Comparison of ENCODE assay signal across 8 cellular contexts in genomic region chr9:126514037-126514821, GRCh38.
DNase-seq lines count a peak whose midpoint lies in the region; ATAC-seq and TF ChIP-seq lines count a peak whose summit lies in the region.

No MANE protein-coding gene starts in this region.

- H3K4me1 ChIP-seq in foreskin keratinocyte (peaks cover 4% of the 10 kb centered on the region), upper lobe of right lung (peaks cover 22% of the 10 kb centered on the region)

- H3K27me3 Mint-ChIP-seq in activated T-helper 1 cell treated with anti-CD3 and anti-CD28 coated beads, Interleukin-12 subunit alpha, Interleukin-12 subunit beta, Interleukin-2, Interleukin-4 antibody, amounts not matched to agents 30 ng/mL and 10 ng/mL and 1 ng/mL, durations not matched to agents 14 hours and 24 hours and 36 hours (ENCODE audit: insufficient read depth), result peaks cover 67% of the 10 kb centered on the region

- ATAC-seq in foreskin keratinocyte (peak; percentile 61), upper lobe of right lung (peak; percentile 90)

- no peak overlapping the region for H3K27ac Mint-ChIP-seq in activated T-helper 1 cell treated with anti-CD3 and anti-CD28 coated beads, Interleukin-12 subunit alpha, Interleukin-12 subunit beta, Interleukin-2, Interleukin-4 antibody, amounts not matched to agents 30 ng/mL and 10 ng/mL and 1 ng/mL, durations not matched to agents 14 hours and 24 hours and 36 hours

- H3K27me3 ChIP-seq in foreskin keratinocyte, result peaks cover 9% of the 10 kb centered on the region
- peaks cover 49% of the 10 kb centered on the region for H3K27me3 ChIP-seq in upper lobe of right lung

- peaks cover 31% of the 10 kb centered on the region for H3K4me1 Mint-ChIP-seq in activated T-helper 1 cell treated with anti-CD3 and anti-CD28 coated beads, Interleukin-12 subunit alpha, Interleukin-12 subunit beta, Interleukin-2, Interleukin-4 antibody, amounts not matched to agents 30 ng/mL and 10 ng/mL and 1 ng/mL, durations not matched to agents 14 hours and 24 hours and 36 hours (ENCODE audit: low read depth)

- intact Hi-C loops in activated T-helper 1 cell treated with anti-CD3 and anti-CD28 coated beads, Interleukin-12 subunit alpha, Interleukin-12 subunit beta, Interleukin-2, Interleukin-4 antibody, amounts not matched to agents 30 ng/mL and 10 ng/mL and 1 ng/mL, durations not matched to agents 14 hours and 24 hours and 36 hours (cut with micrococcal nuclease), result loop anchor here (10.0 kb wide), 1 partner anchor 191 kb away; no protein-coding TSS in a partner anchor
- intact Hi-C loops in upper lobe of right lung (cut with DNase I), result no loop called here

- H3K9me3 Mint-ChIP-seq in activated T-helper 1 cell treated with anti-CD3 and anti-CD28 coated beads, Interleukin-12 subunit alpha, Interleukin-12 subunit beta, Interleukin-2, Interleukin-4 antibody, amounts not matched to agents 30 ng/mL and 10 ng/mL and 1 ng/mL, durations not matched to agents 14 hours and 24 hours and 36 hours, result no peaks in the 10 kb centered on the region

- no peak overlapping the region for H3K4me3 Mint-ChIP-seq in activated T-helper 1 cell treated with anti-CD3 and anti-CD28 coated beads, Interleukin-12 subunit alpha, Interleukin-12 subunit beta, Interleukin-2, Interleukin-4 antibody, amounts not matched to agents 30 ng/mL and 10 ng/mL and 1 ng/mL, durations not matched to agents 14 hours and 24 hours and 36 hours

- H3K4me3 ChIP-seq in upper lobe of right lung, result no peak overlapping the region

- H3K9me3 ChIP-seq in upper lobe of right lung, result no peaks in the 10 kb centered on the region

- H3K27ac ChIP-seq in foreskin keratinocyte (no peak overlapping the region), upper lobe of right lung (no peak overlapping the region)

- H3K36me3 ChIP-seq in upper lobe of right lung, result no peaks in the 10 kb centered on the region

- no peaks in the 10 kb centered on the region for H3K36me3 Mint-ChIP-seq in activated T-helper 1 cell treated with anti-CD3 and anti-CD28 coated beads, Interleukin-12 subunit alpha, Interleukin-12 subunit beta, Interleukin-2, Interleukin-4 antibody, amounts not matched to agents 30 ng/mL and 10 ng/mL and 1 ng/mL, durations not matched to agents 14 hours and 24 hours and 36 hours (ENCODE audit: low read depth)

- peak; percentile 79 for TF ChIP-seq CTCF in foreskin keratinocyte (conservative IDR thresholded peaks at IDR 0.05)
- peak; percentile 48 for TF ChIP-seq CTCF in upper lobe of right lung (IDR thresholded peaks at IDR 0.05)

- DNase-seq in DMS79 treated with DMSO at 0.1 percent for 48 hours (lab: John Stamatoyannopoulos, UW), result peak; percentile 32
- DNase-seq in DMS79 (lab: John Stamatoyannopoulos, UW), result no peak
- DNase-seq in NCI-H524 treated with DMSO at 0.1 percent for 48 hours (lab: John Stamatoyannopoulos, UW), result peak; percentile 30
- DNase-seq in activated T-helper 1 cell treated with anti-CD3 and anti-CD28 coated beads, Interleukin-12 subunit alpha, Interleukin-12 subunit beta, Interleukin-2, Interleukin-4 antibody, amounts not matched to agents 30 ng/mL and 10 ng/mL and 1 ng/mL, durations not matched to agents 14 hours and 24 hours and 36 hours (ENCODE audit: low spot score), result peak; percentile 42
- DNase-seq in foreskin keratinocyte, result peak in 1 of 2 donors; percentile 36
- peak; percentile 30 for DNase-seq in occipital lobe (lab: John Stamatoyannopoulos, UW)
- peak; percentile 85 for DNase-seq in upper lobe of right lung
- DNase-seq in superior temporal gyrus (ENCODE audit: extremely low spot score), result no peak

Comparison
In these comparisons a context has a peak if more than half of its experiments do, and no peak if none do; other contexts are left out.
1. DNase-seq: peak in DMS79 treated with DMSO at 0.1 percent for 48 hours (single experiment), NCI-H524 treated with DMSO at 0.1 percent for 48 hours (single experiment), activated T-helper 1 cell treated with anti-CD3 and anti-CD28 coated beads, Interleukin-12 subunit alpha, Interleukin-12 subunit beta, Interleukin-2, Interleukin-4 antibody, amounts not matched to agents 30 ng/mL and 10 ng/mL and 1 ng/mL, durations not matched to agents 14 hours and 24 hours and 36 hours (single experiment), occipital lobe (single experiment) and upper lobe of right lung (single experiment); none in DMS79 (single experiment) and superior temporal gyrus (single experiment).